1 cellular context compared by ENCODE assay signal in genomic region chr17:68820825-68821481, GRCh38.
TF ChIP-seq lines count a peak whose summit lies in the region.

No MANE protein-coding gene starts in this region.

TF ChIP-seq in HepG2, 621 proteins besides CTCF, POLR2A, EP300 and RAD21 (continued from another document and continues in another):
- TF ChIP-seq MIXL1 (CRISPR knock-in tag; IDR thresholded peaks at IDR 0.05) (peak; percentile 75; the same call in 1 of the 2 replicates), HHEX (CRISPR knock-in tag; IDR thresholded peaks at IDR 0.05) (no peak; the same call in 1 of the 2 replicates), ZNF317 (CRISPR knock-in tag; IDR thresholded peaks at IDR 0.05) (no peak; the same call in none of the 2 replicates), STAT5B (CRISPR knock-in tag; IDR thresholded peaks at IDR 0.05) (no peak), SATB2 (CRISPR knock-in tag; IDR thresholded peaks at IDR 0.05) (no peak), ZNF362 (CRISPR knock-in tag; IDR thresholded peaks at IDR 0.05; ENCODE audit: borderline replicate concordance) (no peak), SCMH1 (CRISPR knock-in tag; IDR thresholded peaks at IDR 0.05; ENCODE audit: borderline replicate concordance) (no peak), WIZ (CRISPR knock-in tag; IDR thresholded peaks at IDR 0.05) (peak; percentile 82; the same call in 1 of the 2 replicates), ZBTB42 (CRISPR knock-in tag; IDR thresholded peaks at IDR 0.05) (no peak; the same call in 1 of the 2 replicates), HOXA9 (CRISPR knock-in tag; IDR thresholded peaks at IDR 0.05; ENCODE audit: borderline replicate concordance) (no peak), MTF1 (CRISPR knock-in tag; IDR thresholded peaks at IDR 0.05) (no peak), HMGXB3 (CRISPR knock-in tag; IDR thresholded peaks at IDR 0.05; ENCODE audit: borderline replicate concordance) (peak; percentile 41; the same call in 1 of the 2 replicates), PAXIP1 (CRISPR knock-in tag; conservative IDR thresholded peaks at IDR 0.05) (peak; percentile 93), ZNF775 (CRISPR knock-in tag; IDR thresholded peaks at IDR 0.05; ENCODE audit: borderline replicate concordance) (peak; percentile 76; the same call in 1 of the 2 replicates), GPN1 (CRISPR knock-in tag; IDR thresholded peaks at IDR 0.05; ENCODE audit: borderline replicate concordance) (no peak), ZNF746 (CRISPR knock-in tag; IDR thresholded peaks at IDR 0.05) (peak; percentile 53; the same call in 1 of the 2 replicates), ZNF691 (CRISPR knock-in tag; IDR thresholded peaks at IDR 0.05; ENCODE audit: borderline replicate concordance, low read depth) (peak; percentile 24; the same call in 1 of the 2 replicates), NCOA1 (CRISPR knock-in tag; IDR thresholded peaks at IDR 0.05) (no peak), SIX4 (CRISPR knock-in tag; IDR thresholded peaks at IDR 0.05) (peak; percentile 86), RBFOX2 (IDR thresholded peaks at IDR 0.05; ENCODE audit: low read depth, low read length) (peak; percentile 77), FOXO4 (CRISPR knock-in tag; conservative IDR thresholded peaks at IDR 0.05) (no peak), ZBTB7B (CRISPR knock-in tag; IDR thresholded peaks at IDR 0.05) (peak; percentile 94), HDAC6 (IDR thresholded peaks at IDR 0.05; ENCODE audit: low read depth, low read length) (no peak), MEIS1 (CRISPR knock-in tag; IDR thresholded peaks at IDR 0.05; ENCODE audit: borderline replicate concordance) (peak; percentile 88; the same call in 1 of the 2 replicates), PHF21A (CRISPR knock-in tag; IDR thresholded peaks at IDR 0.05) (peak; percentile 86; the same call in 1 of the 2 replicates), HMG20B (CRISPR knock-in tag; conservative IDR thresholded peaks at IDR 0.05) (no peak; the same call in 1 of the 2 replicates), PRDM10 (CRISPR knock-in tag; IDR thresholded peaks at IDR 0.05; ENCODE audit: low read depth) (0 out of 2 replicates have a peak, but pooled peaks have one; percentile 40), USF2 (IDR thresholded peaks at IDR 0.05; ENCODE audit: low read depth, low read length) (no peak), USF2 (CRISPR knock-in tag; IDR thresholded peaks at IDR 0.05; ENCODE audit: borderline replicate concordance) (no peak), ZNF546 (CRISPR knock-in tag; conservative IDR thresholded peaks at IDR 0.05) (no peak), CHD2 (IDR thresholded peaks at IDR 0.05; ENCODE audit: low read depth, low read length) (no peak), ZNF569 (CRISPR knock-in tag; IDR thresholded peaks at IDR 0.05; ENCODE audit: borderline replicate concordance) (no peak), ZNF709 (CRISPR knock-in tag; IDR thresholded peaks at IDR 0.05) (peak; percentile 61; the same call in 1 of the 2 replicates), HOMEZ (CRISPR knock-in tag; IDR thresholded peaks at IDR 0.05; ENCODE audit: low read depth) (peak; percentile 91), MTA1 (CRISPR knock-in tag; IDR thresholded peaks at IDR 0.05; ENCODE audit: borderline replicate concordance) (peak; percentile 79; the same call in 1 of the 2 replicates), CSRNP2 (CRISPR knock-in tag; conservative IDR thresholded peaks at IDR 0.05; ENCODE audit: low read depth) (no peak)
